ENCODE assay signal across 1 cellular context in genomic region chr21:43300496-43301423, GRCh38.
TF ChIP-seq lines count a peak whose summit lies in the region.

No MANE protein-coding gene starts in this region.

TF ChIP-seq in IMR-90, 13 proteins besides CTCF, POLR2A, EP300 and RAD21:
- TF ChIP-seq NFE2L2 (IDR thresholded peaks at IDR 0.05; ENCODE audit: low read depth, low read length), result no peak
- no peak for TF ChIP-seq RFX5 (IDR thresholded peaks at IDR 0.05; ENCODE audit: low read depth, low read length)
- TF ChIP-seq RCOR1 (IDR thresholded peaks at IDR 0.05; ENCODE audit: insufficient replicate concordance, low read length), result no peak
- TF ChIP-seq MAFK (IDR thresholded peaks at IDR 0.05; ENCODE audit: low read depth, low read length), result no peak
- TF ChIP-seq MXI1 (IDR thresholded peaks at IDR 0.05; ENCODE audit: borderline replicate concordance, low read depth, low read length), result no peak
- TF ChIP-seq CEBPB (IDR thresholded peaks at IDR 0.05; ENCODE audit: low read depth, low read length), result no peak
- no peak for TF ChIP-seq ELK1 (IDR thresholded peaks at IDR 0.05; ENCODE audit: borderline replicate concordance, low read depth, low read length)
- no peak for TF ChIP-seq FOS (IDR thresholded peaks at IDR 0.05; ENCODE audit: low read depth, low read length)
- TF ChIP-seq USF2 (IDR thresholded peaks at IDR 0.05; ENCODE audit: low read depth, low read length), result no peak
- no peak for TF ChIP-seq MAZ (IDR thresholded peaks at IDR 0.05; ENCODE audit: borderline replicate concordance, low read depth, low read length)
- no peak for TF ChIP-seq SMC3 (IDR thresholded peaks at IDR 0.05; ENCODE audit: low read depth, low read length)
- no peak for TF ChIP-seq BHLHE40 (IDR thresholded peaks at IDR 0.05; ENCODE audit: low read depth, low read length)
- TF ChIP-seq CHD1 (IDR thresholded peaks at IDR 0.05; ENCODE audit: low read depth, low read length), result no peak
